In genomic region chr10:93542358-93542791, GRCh38 we compare ENCODE assay signal across 9 cellular contexts. TPM values are rescaled to one million over a fixed set of nuclear protein-coding genes. Genes with fewer than 3 reads are reported as not detected.
DNase-seq lines count a peak whose midpoint lies in the region; ATAC-seq and TF ChIP-seq lines count a peak whose summit lies in the region.
"Had no signal": no experiment of that assay in that cellular context is flagged by ENCODE, and none has a peak within 500 bp of the region (broad histone marks: within the 10 kb centered on the region; RNA-seq: fewer than 3 reads in every experiment).

No MANE protein-coding gene starts in this region.

- no peaks in the 10 kb centered on the region for H3K36me3 ChIP-seq in adipocyte (ENCODE audit: control insufficient read depth, insufficient read depth, low read length, severe bottlenecking)

- H3K4me1 Mint-ChIP-seq in activated CD8-positive, alpha-beta T cell treated with anti-CD3 and anti-CD28 coated beads for 36 hours (ENCODE audit: low read depth), result no peaks in the 10 kb centered on the region
- H3K4me1 Mint-ChIP-seq in activated CD8-positive, alpha-beta T cell treated with anti-CD3 and anti-CD28 coated beads, Interleukin-2, amount 10 ng/mL, durations not matched to agents 7 days and 5 days (ENCODE audit: low read depth), result no peaks in the 10 kb centered on the region

- peak overlapping the region; percentile 68 for H3K9ac ChIP-seq in adipocyte (ENCODE audit: low read length)

- DNase-seq in activated CD8-positive, alpha-beta T cell treated with anti-CD3 and anti-CD28 coated beads for 36 hours, result no peak
- no peak for DNase-seq in activated CD8-positive, alpha-beta T cell treated with anti-CD3 and anti-CD28 coated beads, Interleukin-2, amount 10 ng/mL, durations not matched to agents 7 days and 5 days
- DNase-seq in adipocyte (ENCODE audit: low read depth) (peak; percentile 52), left kidney (ENCODE audit: low read depth, low spot score) (peak; percentile 82), germinal center (ENCODE audit: low spot score) (no peak), KG1 (lab: John Stamatoyannopoulos, UW) (no peak), C1 segment of cervical spinal cord (lab: John Stamatoyannopoulos, UW) (no peak), NCI-H526 treated with DMSO at 0.1 percent for 48 hours (lab: John Stamatoyannopoulos, UW) (no peak)

- H3K27me3 Mint-ChIP-seq in activated CD8-positive, alpha-beta T cell treated with anti-CD3 and anti-CD28 coated beads for 36 hours, result peaks cover 4% of the 10 kb centered on the region
- peaks cover 28% of the 10 kb centered on the region for H3K27me3 Mint-ChIP-seq in activated CD8-positive, alpha-beta T cell treated with anti-CD3 and anti-CD28 coated beads, Interleukin-2, amount 10 ng/mL, durations not matched to agents 7 days and 5 days (ENCODE audit: low read depth)

- H3K4me3 ChIP-seq in adipocyte (ENCODE audit: low read length), result peak overlapping the region; percentile 80

- H3K4me1 ChIP-seq in adipocyte (ENCODE audit: control insufficient read depth, insufficient read depth, low read length), result peaks cover 5% of the 10 kb centered on the region

- H3K9me3 Mint-ChIP-seq in activated CD8-positive, alpha-beta T cell treated with anti-CD3 and anti-CD28 coated beads for 36 hours, result no peaks in the 10 kb centered on the region
- H3K9me3 Mint-ChIP-seq in activated CD8-positive, alpha-beta T cell treated with anti-CD3 and anti-CD28 coated beads, Interleukin-2, amount 10 ng/mL, durations not matched to agents 7 days and 5 days (ENCODE audit: insufficient read depth), result no peaks in the 10 kb centered on the region

- H3K27me3 ChIP-seq in adipocyte (replicated peaks; ENCODE audit: control insufficient read depth, insufficient read depth, low read length), result peaks cover 9% of the 10 kb centered on the region

- no peak overlapping the region for H3K27ac Mint-ChIP-seq in activated CD8-positive, alpha-beta T cell treated with anti-CD3 and anti-CD28 coated beads for 36 hours
- H3K27ac Mint-ChIP-seq in activated CD8-positive, alpha-beta T cell treated with anti-CD3 and anti-CD28 coated beads, Interleukin-2, amount 10 ng/mL, durations not matched to agents 7 days and 5 days, result no peak overlapping the region

- no peaks in the 10 kb centered on the region for H3K36me3 Mint-ChIP-seq in activated CD8-positive, alpha-beta T cell treated with anti-CD3 and anti-CD28 coated beads for 36 hours (ENCODE audit: low read depth)
- H3K36me3 Mint-ChIP-seq in activated CD8-positive, alpha-beta T cell treated with anti-CD3 and anti-CD28 coated beads, Interleukin-2, amount 10 ng/mL, durations not matched to agents 7 days and 5 days (ENCODE audit: low read depth), result no peaks in the 10 kb centered on the region

- POLR2A ChIA-PET in activated CD8-positive, alpha-beta T cell treated with anti-CD3 and anti-CD28 coated beads for 36 hours (lab: Charles Lee), result no interaction called here
- POLR2A ChIA-PET in activated CD8-positive, alpha-beta T cell treated with anti-CD3 and anti-CD28 coated beads, Interleukin-2, amount 10 ng/mL, durations not matched to agents 7 days and 5 days (lab: Charles Lee), result no interaction called here

- ATAC-seq in activated CD8-positive, alpha-beta T cell treated with anti-CD3 and anti-CD28 coated beads for 36 hours, result no peak
- no peak for ATAC-seq in activated CD8-positive, alpha-beta T cell treated with anti-CD3 and anti-CD28 coated beads, Interleukin-2, amount 10 ng/mL, durations not matched to agents 7 days and 5 days

- intact Hi-C loops in activated CD8-positive, alpha-beta T cell treated with anti-CD3 and anti-CD28 coated beads for 36 hours (cut with micrococcal nuclease), result loop anchor here (10.0 kb wide), 1 partner anchor 272 kb away; no protein-coding TSS in a partner anchor

- H3K9me3 ChIP-seq in adipocyte (ENCODE audit: control insufficient read depth, low read length), result no peaks in the 10 kb centered on the region

- peak; percentile 47 for TF ChIP-seq CTCF in activated CD8-positive, alpha-beta T cell treated with anti-CD3 and anti-CD28 coated beads for 36 hours (IDR thresholded peaks at IDR 0.05)

- no peak overlapping the region for H3K4me3 Mint-ChIP-seq in activated CD8-positive, alpha-beta T cell treated with anti-CD3 and anti-CD28 coated beads for 36 hours
- H3K4me3 Mint-ChIP-seq in activated CD8-positive, alpha-beta T cell treated with anti-CD3 and anti-CD28 coated beads, Interleukin-2, amount 10 ng/mL, durations not matched to agents 7 days and 5 days, result no peak overlapping the region

- CTCF ChIA-PET in activated CD8-positive, alpha-beta T cell treated with anti-CD3 and anti-CD28 coated beads for 36 hours (lab: Charles Lee), result interaction anchor here (0.8 to 1.0 kb wide), 2 partner anchors 10 to 273 kb away, joined by 3 to 4 read pairs; no protein-coding TSS in a partner anchor
- CTCF ChIA-PET in activated CD8-positive, alpha-beta T cell treated with anti-CD3 and anti-CD28 coated beads, Interleukin-2, amount 10 ng/mL, durations not matched to agents 7 days and 5 days (lab: Charles Lee), result interaction anchor here (1.5 kb wide), 1 partner anchor 14 kb away, joined by 4 read pairs; no protein-coding TSS in a partner anchor

RNA-seq across cellular contexts. Expression of gene FFAR4, which starts 24.1 kb away (rescaled TPM):
- total RNA-seq in activated CD8-positive, alpha-beta T cell treated with anti-CD3 and anti-CD28 coated beads for 36 hours, result not detected
- total RNA-seq in activated CD8-positive, alpha-beta T cell treated with anti-CD3 and anti-CD28 coated beads, Interleukin-2, amount 10 ng/mL, durations not matched to agents 7 days and 5 days, result not detected
- total RNA-seq: T-helper 1 cell treated with Interleukin-12 subunit alpha and Interleukin-12 subunit beta and Interleukin-4 antibody, amounts not matched to agents 30 ng/mL and 1 ng/mL, for 36 hours had no signal

RNA-seq across cellular contexts. Expression of gene CEP55, which starts 46.0 kb away (rescaled TPM):
- 10 to 100 TPM; 44.6 to 45.0 TPM for total RNA-seq in activated CD8-positive, alpha-beta T cell treated with anti-CD3 and anti-CD28 coated beads for 36 hours
- 10 to 100 TPM; 81.1 TPM for total RNA-seq in activated CD8-positive, alpha-beta T cell treated with anti-CD3 and anti-CD28 coated beads, Interleukin-2, amount 10 ng/mL, durations not matched to agents 7 days and 5 days

RNA-seq across cellular contexts. Expression of gene RBP4, which starts 58.7 kb away (rescaled TPM):
- not detected for total RNA-seq in activated CD8-positive, alpha-beta T cell treated with anti-CD3 and anti-CD28 coated beads for 36 hours
- not detected for total RNA-seq in activated CD8-positive, alpha-beta T cell treated with anti-CD3 and anti-CD28 coated beads, Interleukin-2, amount 10 ng/mL, durations not matched to agents 7 days and 5 days
- total RNA-seq: T-helper 1 cell treated with Interleukin-12 subunit alpha and Interleukin-12 subunit beta and Interleukin-4 antibody, amounts not matched to agents 30 ng/mL and 1 ng/mL, for 36 hours had no signal

Comparison
In these comparisons a context has a peak if more than half of its experiments do, and no peak if none do; other contexts are left out.
1. DNase-seq: peak in adipocyte (single experiment) and left kidney (single experiment); none in activated CD8-positive, alpha-beta T cell treated with anti-CD3 and anti-CD28 coated beads for 36 hours (single experiment), activated CD8-positive, alpha-beta T cell treated with anti-CD3 and anti-CD28 coated beads, Interleukin-2, amount 10 ng/mL, durations not matched to agents 7 days and 5 days (single experiment), germinal center (single experiment), KG1 (single experiment), C1 segment of cervical spinal cord (0 of 14) and NCI-H526 treated with DMSO at 0.1 percent for 48 hours (single experiment).